In the genomic region with DNA sequence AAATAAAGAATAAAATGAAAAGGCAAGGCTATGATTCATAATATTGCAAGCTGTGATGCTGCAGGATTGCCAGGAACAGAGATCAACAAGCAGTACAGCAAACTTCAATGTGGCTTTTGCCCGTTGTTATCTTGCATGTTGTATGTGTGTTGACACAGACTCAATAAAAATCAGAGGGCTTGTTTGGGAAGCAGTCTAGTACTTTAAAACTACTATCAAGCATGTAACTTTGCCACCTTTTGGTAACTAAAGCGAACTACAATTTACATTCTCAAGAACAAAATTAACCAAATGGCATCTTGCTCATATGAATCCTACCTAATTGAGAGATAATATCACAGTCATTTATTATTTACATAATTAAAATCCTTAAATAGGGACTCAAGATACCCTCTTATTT, we compare ENCODE assay signal across 9 cellular contexts.
DNase-seq lines count a peak whose midpoint lies in the region; ATAC-seq and TF ChIP-seq lines count a peak whose summit lies in the region.
"Had no signal": no experiment of that assay in that cellular context is flagged by ENCODE, and none has a peak within 500 bp of the region (broad histone marks: within the 10 kb centered on the region; RNA-seq: fewer than 3 reads in every experiment).

No MANE protein-coding gene starts in this region.

- no peaks in the 10 kb centered on the region for H3K79me2 ChIP-seq in MM.1S (ENCODE audit: low read length)

- H3K27ac Mint-ChIP-seq in osteocyte (ENCODE audit: unreplicated experiment), result no peak overlapping the region

- H3K4me2 ChIP-seq in MM.1S (ENCODE audit: low read depth, low read length), result no peak overlapping the region
- H3K4me2 ChIP-seq: BLaER1 had no signal

- H3K9me3 ChIP-seq in MM.1S (replicated peaks; ENCODE audit: insufficient read depth, low read length), result no peaks in the 10 kb centered on the region
- H3K9me3 ChIP-seq: BLaER1 had no signal

- no peak overlapping the region for H2AFZ ChIP-seq in MM.1S (ENCODE audit: low read length)

- H3K4me1 Mint-ChIP-seq in osteocyte (ENCODE audit: unreplicated experiment), result no peaks in the 10 kb centered on the region

- H3K36me3 Mint-ChIP-seq in osteocyte (ENCODE audit: unreplicated experiment), result no peaks in the 10 kb centered on the region

- H3K9me3 Mint-ChIP-seq in osteocyte (ENCODE audit: unreplicated experiment), result no peaks in the 10 kb centered on the region

- no peaks in the 10 kb centered on the region for H3K27me3 ChIP-seq in MM.1S (replicated peaks; ENCODE audit: insufficient read depth, low read length)
- H3K27me3 ChIP-seq: BLaER1 had no signal

- H3K4me3 ChIP-seq in MM.1S (ENCODE audit: low read length), result no peak overlapping the region
- H3K4me3 ChIP-seq in cardiac fibroblast (replicated peaks in 1 of 2; ENCODE audit: low read depth in 2 of 2, low read length in 2 of 2), result no peak overlapping the region
- H3K4me3 ChIP-seq: BLaER1 had no signal

- no peaks in the 10 kb centered on the region for H3F3A ChIP-seq in MM.1S (ENCODE audit: insufficient read depth, low read length)

- H3K9ac ChIP-seq in MM.1S (ENCODE audit: low read length), result no peak overlapping the region
- H3K9ac ChIP-seq: BLaER1 had no signal

- peak; percentile 5 for DNase-seq in NCI-H1694 treated with DMSO at 0.1 percent for 48 hours (lab: John Stamatoyannopoulos, UW)
- DNase-seq in NCI-H1694 (lab: John Stamatoyannopoulos, UW), result no peak
- peak; percentile 53 for DNase-seq in MM.1S
- peak; percentile 12 to 17 for DNase-seq in cardiac fibroblast (ENCODE audit: low read depth in 2 of 2)
- no peak for DNase-seq in osteocyte (ENCODE audit: extremely low spot score, unreplicated experiment)
- DNase-seq in dermis blood vessel endothelial cell, result no peak
- DNase-seq in stimulated activated CD4-positive, alpha-beta T cell treated with anti-CD3 and anti-CD28 coated beads, Interleukin-4, amount 100 ng/mL, for 4 hours, result no peak

- H3K27ac ChIP-seq in MM.1S (ENCODE audit: low read length), result no peak overlapping the region
- H3K27ac ChIP-seq: BLaER1 had no signal

- H3K4me3 Mint-ChIP-seq in osteocyte (ENCODE audit: unreplicated experiment), result no peak overlapping the region

- ATAC-seq in HG03095 (IDR thresholded peaks at IDR 0.05; ENCODE audit: unreplicated experiment), result no peak

- peaks cover 29% of the 10 kb centered on the region for H3K27me3 Mint-ChIP-seq in osteocyte (ENCODE audit: unreplicated experiment)

- H3K4me1 ChIP-seq in MM.1S (ENCODE audit: low read length), result no peaks in the 10 kb centered on the region
- H3K4me1 ChIP-seq: BLaER1 had no signal

- H3K36me3 ChIP-seq in MM.1S (replicated peaks; ENCODE audit: insufficient read depth, low read length), result no peaks in the 10 kb centered on the region
- H3K36me3 ChIP-seq: BLaER1 had no signal

- no peaks in the 10 kb centered on the region for H3K9me2 ChIP-seq in MM.1S (replicated peaks; ENCODE audit: insufficient read depth, low read length)

- peak; percentile 37 for TF ChIP-seq CTCF in MM.1S (IDR thresholded peaks at IDR 0.05; ENCODE audit: low read length)
- peak; percentile 7 for TF ChIP-seq CTCF in cardiac fibroblast (IDR thresholded peaks at IDR 0.05; ENCODE audit: low read depth, low read length)
- TF ChIP-seq CTCF in osteocyte (IDR thresholded peaks at IDR 0.05), result peak; percentile 60

- H4K20me1 ChIP-seq in MM.1S (ENCODE audit: insufficient read depth, low read length), result no peaks in the 10 kb centered on the region
- H4K20me1 ChIP-seq: BLaER1 had no signal

Comparison
In these comparisons a context has a peak if more than half of its experiments do, and no peak if none do; other contexts are left out.
1. DNase-seq: peak in NCI-H1694 treated with DMSO at 0.1 percent for 48 hours (single experiment), MM.1S (single experiment) and cardiac fibroblast (2 of 2); none in NCI-H1694 (single experiment), osteocyte (single experiment), dermis blood vessel endothelial cell (single experiment) and stimulated activated CD4-positive, alpha-beta T cell treated with anti-CD3 and anti-CD28 coated beads, Interleukin-4, amount 100 ng/mL, for 4 hours (0 of 2).
2. CTCF ChIP-seq: peak in every context shown above with its lines; median percentile 60 in osteocyte; 37 in MM.1S; 7 in cardiac fibroblast.